ENCODE assay signal across 11 cellular contexts in the genomic region with DNA sequence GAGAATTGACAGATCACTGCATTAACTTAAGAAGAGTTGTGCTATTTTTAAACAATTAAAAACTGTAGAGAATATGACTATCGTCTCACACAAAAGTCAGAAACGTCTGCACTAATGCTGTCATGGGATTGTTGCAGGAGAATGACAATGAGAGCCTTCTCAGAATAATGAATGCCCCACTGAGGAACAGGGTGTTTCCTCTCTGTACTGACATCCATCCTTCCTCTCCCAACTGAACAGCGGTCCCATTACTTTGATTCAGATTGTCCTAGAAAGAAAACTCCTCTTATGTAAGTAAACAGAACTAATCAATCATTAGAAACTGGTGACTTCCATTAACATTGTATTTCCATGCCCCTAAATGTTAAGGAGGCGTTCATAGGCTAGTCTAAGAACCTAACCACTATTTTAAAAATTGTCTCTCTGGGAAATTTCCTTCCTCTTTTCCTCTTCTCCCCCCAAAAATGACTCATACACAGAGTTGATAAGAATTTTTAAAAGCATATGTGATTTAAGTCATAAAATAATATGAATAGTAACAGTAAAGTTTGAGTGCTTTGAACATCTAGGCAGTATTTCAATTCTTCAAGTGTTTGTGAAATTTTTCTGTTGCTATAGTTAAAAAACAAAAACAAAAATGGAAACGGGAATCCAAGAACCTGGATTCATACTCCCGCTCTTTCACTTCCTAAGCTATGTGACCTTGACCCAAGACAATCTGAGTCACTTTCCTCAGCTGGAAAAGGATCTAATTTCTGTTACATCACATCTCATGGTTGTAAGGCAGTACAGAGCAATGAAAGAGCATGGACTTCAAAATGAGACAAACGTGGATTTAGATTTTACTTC. TPM values are rescaled to one million over a fixed set of nuclear protein-coding genes. Genes with fewer than 3 reads are reported as not detected.
A peak's percentile ranks its signal among the peaks of the same experiment; 100 is the strongest.
DNase-seq lines count a peak whose midpoint lies in the region; ATAC-seq, FAIRE-seq and TF ChIP-seq lines count a peak whose summit lies in the region.
"Had no signal": no experiment of that assay in that cellular context is flagged by ENCODE, and none has a peak within 500 bp of the region (broad histone marks: within the 10 kb centered on the region; RNA-seq: fewer than 3 reads in every experiment).

No MANE protein-coding gene starts in this region.

- H3K27me3 Mint-ChIP-seq in CD4-positive, alpha-beta T cell = no peaks in the 10 kb centered on the region

- no peak for TF ChIP-seq POLR2A in endothelial cell of umbilical vein (IDR thresholded peaks at IDR 0.05; ENCODE audit: low read depth, low read length)

- no peaks in the 10 kb centered on the region for H3K9me1 ChIP-seq in endothelial cell of umbilical vein (replicated peaks; ENCODE audit: control insufficient read depth, extremely low read depth, insufficient read depth, low read length)

- peak overlapping the region in 4 of 11 experiments; percentile 27 to 77 (median 50); a peak in 7 of 22 replicates for H3K27ac ChIP-seq in BLaER1 treated with 17β-estradiol and CSF1 and Interleukin-3, amounts not matched to agents 10 nM and 100 nM
- H3K27ac ChIP-seq in endothelial cell of umbilical vein (ENCODE audit: insufficient read depth, low read depth, low read length) = peak overlapping the region; percentile 99
- no peak overlapping the region for H3K27ac ChIP-seq in CD4-positive, alpha-beta T cell (ENCODE audit: low read depth, low read length)

- TSS peak; percentile 93 for BruUV-seq in endothelial cell of umbilical vein (replicated peaks; lab: Mats Ljungman, UMichigan)

- FAIRE-seq in endothelial cell of umbilical vein (lab: Jason Lieb, UNC) = peak; percentile 86

- H3K9ac ChIP-seq in BLaER1 treated with 17β-estradiol and CSF1 and Interleukin-3, amounts not matched to agents 10 nM and 100 nM = peak overlapping the region in 2 of 11 experiments; percentile 15 to 29; a peak in 3 of 22 replicates
- peak overlapping the region; percentile 70 for H3K9ac ChIP-seq in endothelial cell of umbilical vein (replicated peaks; ENCODE audit: extremely low read depth, insufficient read depth, low read length)

- no peak for TF ChIP-seq CTCF in endothelial cell of umbilical vein (IDR thresholded peaks at IDR 0.05; ENCODE audit: extremely low read depth in 1 of 2, insufficient read depth in 1 of 2, low read depth in 1 of 2, low read length in 2 of 2)
- TF ChIP-seq CTCF in CD4-positive, alpha-beta T cell (IDR thresholded peaks at IDR 0.05) = no peak

- dilution Hi-C loops in endothelial cell of umbilical vein (cut with MboI; ENCODE audit: extremely low pct_ligation_motif_present, low sequenced_read_pairs) = no loop called here

- POLR2A ChIA-PET in endothelial cell of umbilical vein (lab: Charles Lee) = no interaction called here
- POLR2A ChIA-PET in CD4-positive, alpha-beta T cell (lab: Charles Lee) = no interaction called here

- DNase-seq in NCI-H460 (ENCODE audit: extremely low read depth, low read depth) (peak; percentile 90), endothelial cell of umbilical vein (ENCODE audit: low read depth, low spot score) (peak; percentile 95), non-pigmented ciliary epithelial cell (ENCODE audit: low read depth) (peak; percentile 67), NCI-H345 (lab: John Stamatoyannopoulos, UW) (no peak), NCI-H446 (lab: John Stamatoyannopoulos, UW) (no peak), globus pallidus (ENCODE audit: low spot score) (no peak)
- no peak for DNase-seq in CD4-positive, alpha-beta T cell
- DNase-seq: DMS153, midbrain, NCI-H82 had no signal

- H3K4me1 Mint-ChIP-seq in CD4-positive, alpha-beta T cell (ENCODE audit: low read depth) = no peaks in the 10 kb centered on the region

- H3K4me3 Mint-ChIP-seq in CD4-positive, alpha-beta T cell = no peak overlapping the region

- H3K9me3 ChIP-seq in BLaER1 treated with 17β-estradiol and CSF1 and Interleukin-3, amounts not matched to agents 10 nM and 100 nM (replicated peaks in 1 of 11) = no peaks in the 10 kb centered on the region
- no peaks in the 10 kb centered on the region for H3K9me3 ChIP-seq in endothelial cell of umbilical vein (replicated peaks; ENCODE audit: control insufficient read depth, insufficient read depth, low read length)
- no peaks in the 10 kb centered on the region for H3K9me3 ChIP-seq in CD4-positive, alpha-beta T cell (ENCODE audit: control insufficient read depth, low read length)

- ATAC-seq in CD4-positive, alpha-beta T cell (ENCODE audit: poor library complexity) = no peak

- H3K4me1 ChIP-seq in BLaER1 treated with 17β-estradiol and CSF1 and Interleukin-3, amounts not matched to agents 10 nM and 100 nM = peaks cover 0 to 54% (median 17%) of the 10 kb centered on the region in 10 experiments; a peak in 13 of 20 replicates
- peaks cover 20% of the 10 kb centered on the region for H3K4me1 ChIP-seq in endothelial cell of umbilical vein (ENCODE audit: control insufficient read depth, extremely low read depth, insufficient read depth, low read length)

- intact Hi-C loops in endothelial cell of umbilical vein (cut with micrococcal nuclease) = loop anchor here (1.0 kb wide), 5 partner anchors 10 to 412 kb away; no protein-coding TSS in a partner anchor
- intact Hi-C loops in CD4-positive, alpha-beta T cell (cut with DNase I, micrococcal nuclease) = no loop called here

- CTCF ChIA-PET in endothelial cell of umbilical vein (lab: Charles Lee) = interaction anchor here (0.9 to 2.5 kb wide), 7 partner anchors 10 to 482 kb away, joined by 3 to 10 read pairs (median 4); partner anchors contain the start of gene ITGB8
- CTCF ChIA-PET in CD4-positive, alpha-beta T cell (lab: Charles Lee) = no interaction called here

- no peak overlapping the region for H3K27ac Mint-ChIP-seq in CD4-positive, alpha-beta T cell

- peak overlapping the region in 7 of 11 experiments; percentile 11 to 60 (median 41); a peak in 13 of 22 replicates for H3K4me2 ChIP-seq in BLaER1 treated with 17β-estradiol and CSF1 and Interleukin-3, amounts not matched to agents 10 nM and 100 nM
- H3K4me2 ChIP-seq in endothelial cell of umbilical vein (ENCODE audit: insufficient read depth, low read length) = peak overlapping the region; percentile 75

- no peaks in the 10 kb centered on the region for H3K36me3 Mint-ChIP-seq in CD4-positive, alpha-beta T cell (ENCODE audit: low read depth)

- H3K79me2 ChIP-seq in endothelial cell of umbilical vein (ENCODE audit: control insufficient read depth, insufficient read depth, low read length) = no peaks in the 10 kb centered on the region

- peak overlapping the region; percentile 71 for H2AFZ ChIP-seq in endothelial cell of umbilical vein (ENCODE audit: low read depth, low read length)

- H4K20me1 ChIP-seq in BLaER1 treated with 17β-estradiol and CSF1 and Interleukin-3, amounts not matched to agents 10 nM and 100 nM = no peaks in the 10 kb centered on the region
- no peaks in the 10 kb centered on the region for H4K20me1 ChIP-seq in endothelial cell of umbilical vein (replicated peaks; ENCODE audit: control insufficient read depth, extremely low read depth, insufficient read depth, low read length)

- no peaks in the 10 kb centered on the region for H3K9me3 Mint-ChIP-seq in CD4-positive, alpha-beta T cell

- no peak overlapping the region for H3K4me3 ChIP-seq in BLaER1 treated with 17β-estradiol and CSF1 and Interleukin-3, amounts not matched to agents 10 nM and 100 nM
- H3K4me3 ChIP-seq in endothelial cell of umbilical vein (replicated peaks in 1 of 3; ENCODE audit: insufficient read depth in 1 of 3, low read depth in 1 of 3, low read length in 3 of 3) = no peak overlapping the region

- H3K36me3 ChIP-seq in BLaER1 treated with 17β-estradiol and CSF1 and Interleukin-3, amounts not matched to agents 10 nM and 100 nM = no peaks in the 10 kb centered on the region
- H3K36me3 ChIP-seq in endothelial cell of umbilical vein (ENCODE audit: control insufficient read depth in 2 of 2, extremely low read depth in 1 of 2, insufficient read depth in 2 of 2, low read length in 2 of 2) = no peaks in the 10 kb centered on the region

- no peaks in the 10 kb centered on the region for H3K27me3 ChIP-seq in BLaER1 treated with 17β-estradiol and CSF1 and Interleukin-3, amounts not matched to agents 10 nM and 100 nM
- no peaks in the 10 kb centered on the region for H3K27me3 ChIP-seq in endothelial cell of umbilical vein (ENCODE audit: control insufficient read depth in 2 of 2, insufficient read depth in 2 of 2, low read length in 2 of 2)
- no peaks in the 10 kb centered on the region for H3K27me3 ChIP-seq in CD4-positive, alpha-beta T cell (ENCODE audit: control insufficient read depth, insufficient read depth, low read length)

TF ChIP-seq in endothelial cell of umbilical vein, 7 proteins besides CTCF, POLR2A, EP300 and RAD21:
- TF ChIP-seq MYC (IDR thresholded peaks at IDR 0.05; ENCODE audit: low read depth, low read length) (no peak), FOS (IDR thresholded peaks at IDR 0.05; ENCODE audit: borderline replicate concordance, insufficient read depth, low read length) (peak; percentile 79), JUN (IDR thresholded peaks at IDR 0.05; ENCODE audit: borderline replicate concordance, insufficient read depth, insufficient read length, low read depth) (peak; percentile 95), GATA2 (IDR thresholded peaks at IDR 0.05; ENCODE audit: insufficient read depth, insufficient read length, low read depth, low read length) (peak; percentile 40), EZH2 (IDR thresholded peaks at IDR 0.05; ENCODE audit: borderline replicate concordance, low read depth, low read length, severe bottlenecking) (no peak), POLR2AphosphoS5 (IDR thresholded peaks at IDR 0.05; ENCODE audit: insufficient read depth, low read depth, low read length) (no peak)
- TF ChIP-seq, protein P1, sequence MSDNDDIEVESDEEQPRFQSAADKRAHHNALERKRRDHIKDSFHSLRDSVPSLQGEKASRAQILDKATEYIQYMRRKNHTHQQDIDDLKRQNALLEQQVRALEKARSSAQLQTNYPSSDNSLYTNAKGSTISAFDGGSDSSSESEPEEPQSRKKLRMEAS (IDR thresholded peaks at IDR 0.05; ENCODE audit: insufficient read depth, insufficient read length) = no peak

RNA-seq across cellular contexts. Expression of gene MACC1, which starts 12.7 kb away (rescaled TPM):
- 6.4 and 9.4 TPM in 2 replicates for total RNA-seq in NCI-H460 (2014; rRNA removed; shearing (Covaris generic))
- polyA plus RNA-seq in NCI-H460 (2014; cell fraction: nucleus; rRNA removed) = 4.2 and 5.3 TPM in 2 replicates
- not detected in 2 replicates for total RNA-seq in endothelial cell of umbilical vein
- not detected in 2 replicates for polyA plus RNA-seq in endothelial cell of umbilical vein
- polyA plus RNA-seq in endothelial cell of umbilical vein (2011; cell fraction: cytosol; rRNA removed) = not detected in 2 replicates
- polyA plus RNA-seq in endothelial cell of umbilical vein (2011; cell fraction: nucleus; rRNA removed) = 0.01 TPM in 2 replicates
- polyA plus RNA-seq in endothelial cell of umbilical vein (2012) = not detected in 2 replicates
- polyA minus RNA-seq in endothelial cell of umbilical vein = 0.06 TPM in 1 of 2 replicates, not detected in the other
- polyA minus RNA-seq in endothelial cell of umbilical vein (2011; cell fraction: cytosol; rRNA and poly(A)+ RNA removed) = 0.72 TPM
- polyA minus RNA-seq in endothelial cell of umbilical vein (2011; cell fraction: nucleus; rRNA and poly(A)+ RNA removed) = 0.10 TPM in 2 replicates
- under 1 TPM; 0.05 to 0.14 TPM for total RNA-seq in CD4-positive, alpha-beta T cell

Comparison
In these comparisons a context has a peak if more than half of its experiments do, and no peak if none do; other contexts are left out.
1. DNase-seq: peak in NCI-H460 (single experiment), endothelial cell of umbilical vein (single experiment) and non-pigmented ciliary epithelial cell (single experiment); none in NCI-H345 (single experiment), NCI-H446 (0 of 2), globus pallidus (single experiment) and CD4-positive, alpha-beta T cell (0 of 10).